In the genomic region with DNA sequence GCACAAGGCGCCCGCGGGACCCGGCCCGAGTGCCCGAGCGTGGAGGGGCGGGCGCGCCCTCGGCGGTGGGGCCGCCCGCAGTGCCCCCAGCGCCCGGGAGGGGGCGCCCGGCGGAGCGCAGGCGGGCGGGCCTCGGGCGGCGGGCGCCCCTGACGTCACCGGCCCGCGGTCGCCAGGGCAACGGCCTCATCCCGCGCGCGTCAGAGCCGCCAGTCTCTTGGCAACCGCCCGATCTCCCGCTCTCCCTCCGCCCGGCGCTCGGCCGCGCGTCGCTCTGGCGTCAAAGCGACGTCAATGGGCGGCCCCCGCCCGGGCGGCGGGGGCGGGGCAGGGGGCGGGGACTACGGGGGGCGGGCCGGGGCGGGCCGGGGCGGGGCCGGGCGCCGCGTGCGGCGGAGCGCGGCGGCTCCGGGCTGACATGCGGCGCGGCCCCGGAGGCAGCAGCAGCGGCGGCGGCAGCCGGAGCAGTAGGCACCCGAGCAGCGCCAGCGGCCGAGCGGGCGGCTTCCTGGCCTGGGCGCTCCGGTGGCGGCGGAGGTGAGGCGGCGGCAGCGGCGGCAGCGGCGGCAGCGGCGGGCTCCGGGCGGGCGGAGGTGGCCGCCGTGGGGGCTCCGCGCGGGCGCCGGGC, we compare ENCODE assay signal across 8 cellular contexts.
A peak's percentile ranks its signal among the peaks of the same experiment; 100 is the strongest.
DNase-seq lines count a peak whose midpoint lies in the region; ATAC-seq and TF ChIP-seq lines count a peak whose summit lies in the region.
"Not testable (repeated sequence)": the region's sequence is repeated elsewhere in the genome, so short reads cannot be mapped to it uniquely, and the experiment has no call there.

No MANE protein-coding gene starts in this region.

- ATAC-seq in GM18517 (IDR thresholded peaks at IDR 0.05; ENCODE audit: unreplicated experiment) (peak; percentile 46), GM19452 (IDR thresholded peaks at IDR 0.05; ENCODE audit: unreplicated experiment) (peak; percentile 75), HCT116 (peak; percentile 90), HG03045 (IDR thresholded peaks at IDR 0.05; ENCODE audit: unreplicated experiment) (peak; percentile 86), HG03520 (IDR thresholded peaks at IDR 0.05; ENCODE audit: unreplicated experiment) (peak; percentile 81), left colon (peak; percentile 89)
- ATAC-seq in activated T-cell treated with anti-CD3 and anti-CD28 coated beads, Interleukin-2, amount 50 U/mL, for 72 hours (replicated peaks in 1 of 2), result peak; percentile 94 to 95
- peak; percentile 71 to 81 for ATAC-seq in stimulated activated naive B cell treated with anti-CD40 and anti-IgM and Interleukin-4, amounts not matched to agents 10 μg/mL and 1 μg/mL and 100 μg/mL, for 72 hours (replicated peaks)

- H3K4me1 Mint-ChIP-seq in activated T-cell treated with anti-CD3 and anti-CD28 coated beads, Interleukin-2, amount 50 U/mL, for 72 hours (ENCODE audit: low read depth); stimulated activated naive B cell treated with anti-CD40 and anti-IgM and Interleukin-4, amounts not matched to agents 10 μg/mL and 1 μg/mL and 100 μg/mL, for 72 hours: not testable (repeated sequence)

- not testable (repeated sequence) for H3K27me3 Mint-ChIP-seq in activated T-cell treated with anti-CD3 and anti-CD28 coated beads, Interleukin-2, amount 50 U/mL, for 72 hours (ENCODE audit: low read depth); stimulated activated naive B cell treated with anti-CD40 and anti-IgM and Interleukin-4, amounts not matched to agents 10 μg/mL and 1 μg/mL and 100 μg/mL, for 72 hours

- not testable (repeated sequence) for H3K79me2 ChIP-seq in HCT116 (ENCODE audit: insufficient read depth, low read length)

- not testable (repeated sequence) for TF ChIP-seq POLR2A in HCT116 (IDR thresholded peaks at IDR 0.05; ENCODE audit: borderline replicate concordance, extremely low read depth, insufficient read depth, insufficient read length)

- H3K9me2 ChIP-seq in HCT116 (ENCODE audit: insufficient read depth), result not testable (repeated sequence)

- RAD21 ChIA-PET in HCT116 (lab: Charles Lee; ENCODE audit: low non-redundant PET in 1 of 2, low total read pairs in 2 of 2, uncharacterized antibody in 2 of 2, unreplicated experiment in 2 of 2), result not testable (repeated sequence)

- not testable (repeated sequence) for H3K4me3 ChIP-seq in HCT116 (replicated peaks in 1 of 2; ENCODE audit: low read depth in 1 of 2, low read length in 2 of 2)

- not testable (repeated sequence) for H3K4me2 ChIP-seq in HCT116 (ENCODE audit: low read length)

- TF ChIP-seq CTCF in HCT116 (IDR thresholded peaks at IDR 0.05 in 2 of 3, conservative IDR thresholded peaks at IDR 0.05 in 1 of 3; ENCODE audit: borderline replicate concordance in 1 of 3, insufficient read depth in 1 of 3, low read depth in 2 of 3, low read length in 2 of 3), result not testable (repeated sequence)

- not testable (repeated sequence) for H3K27me3 ChIP-seq in HCT116 (ENCODE audit: insufficient read depth, low read length)

- DNase-seq in HCT116 (ENCODE audit: low read depth, low spot score); activated T-cell treated with anti-CD3 and anti-CD28 coated beads, Interleukin-2, amount 50 U/mL, for 72 hours; left colon; stimulated activated naive B cell treated with anti-CD40 and anti-IgM and Interleukin-4, amounts not matched to agents 10 μg/mL and 1 μg/mL and 100 μg/mL, for 72 hours: not testable (repeated sequence)

- H3K27ac Mint-ChIP-seq in activated T-cell treated with anti-CD3 and anti-CD28 coated beads, Interleukin-2, amount 50 U/mL, for 72 hours; stimulated activated naive B cell treated with anti-CD40 and anti-IgM and Interleukin-4, amounts not matched to agents 10 μg/mL and 1 μg/mL and 100 μg/mL, for 72 hours: not testable (repeated sequence)

- not testable (repeated sequence) for H3K27ac ChIP-seq in HCT116 (ENCODE audit: low read depth, low read length)

- CTCF ChIA-PET in HCT116 (lab: Charles Lee), result not testable (repeated sequence)

- H3K36me3 ChIP-seq in HCT116 (ENCODE audit: control insufficient read depth in 1 of 2, insufficient read depth in 2 of 2, low read length in 2 of 2), result not testable (repeated sequence)

- not testable (repeated sequence) for H3K9me3 Mint-ChIP-seq in activated T-cell treated with anti-CD3 and anti-CD28 coated beads, Interleukin-2, amount 50 U/mL, for 72 hours; stimulated activated naive B cell treated with anti-CD40 and anti-IgM and Interleukin-4, amounts not matched to agents 10 μg/mL and 1 μg/mL and 100 μg/mL, for 72 hours

- not testable (repeated sequence) for H2AFZ ChIP-seq in HCT116 (ENCODE audit: low read depth, low read length, poor library complexity, severe bottlenecking)

- POLR2A ChIA-PET in HCT116 (lab: Charles Lee), result not testable (repeated sequence)

- not testable (repeated sequence) for H3K36me3 Mint-ChIP-seq in activated T-cell treated with anti-CD3 and anti-CD28 coated beads, Interleukin-2, amount 50 U/mL, for 72 hours (ENCODE audit: insufficient read depth in 2 of 2); stimulated activated naive B cell treated with anti-CD40 and anti-IgM and Interleukin-4, amounts not matched to agents 10 μg/mL and 1 μg/mL and 100 μg/mL, for 72 hours

- BruUV-seq in HCT116 (replicated peaks; lab: Mats Ljungman, UMichigan), result not testable (repeated sequence)

- TF ChIP-seq RAD21 in HCT116 (IDR thresholded peaks at IDR 0.05; ENCODE audit: low read depth), result not testable (repeated sequence)

- not testable (repeated sequence) for H3K4me1 ChIP-seq in HCT116 (ENCODE audit: control insufficient read depth in 1 of 2, insufficient read depth in 2 of 2, low read length in 2 of 2)

- H3K9ac ChIP-seq in HCT116 (ENCODE audit: low read length), result not testable (repeated sequence)

- not testable (repeated sequence) for H3K4me3 Mint-ChIP-seq in activated T-cell treated with anti-CD3 and anti-CD28 coated beads, Interleukin-2, amount 50 U/mL, for 72 hours; stimulated activated naive B cell treated with anti-CD40 and anti-IgM and Interleukin-4, amounts not matched to agents 10 μg/mL and 1 μg/mL and 100 μg/mL, for 72 hours

- H3K9me3 ChIP-seq in HCT116 (ENCODE audit: control insufficient read depth in 1 of 2, insufficient read depth in 1 of 2, low read depth in 1 of 2, low read length in 2 of 2), result not testable (repeated sequence)

- intact Hi-C loops in HCT116 (cut with micrococcal nuclease); left colon (cut with DNase I, micrococcal nuclease): not testable (repeated sequence)

- H4K20me1 ChIP-seq in HCT116 (ENCODE audit: insufficient read depth), result not testable (repeated sequence)
